Comparison of ENCODE assay signal across 1 cellular context in the genomic region with DNA sequence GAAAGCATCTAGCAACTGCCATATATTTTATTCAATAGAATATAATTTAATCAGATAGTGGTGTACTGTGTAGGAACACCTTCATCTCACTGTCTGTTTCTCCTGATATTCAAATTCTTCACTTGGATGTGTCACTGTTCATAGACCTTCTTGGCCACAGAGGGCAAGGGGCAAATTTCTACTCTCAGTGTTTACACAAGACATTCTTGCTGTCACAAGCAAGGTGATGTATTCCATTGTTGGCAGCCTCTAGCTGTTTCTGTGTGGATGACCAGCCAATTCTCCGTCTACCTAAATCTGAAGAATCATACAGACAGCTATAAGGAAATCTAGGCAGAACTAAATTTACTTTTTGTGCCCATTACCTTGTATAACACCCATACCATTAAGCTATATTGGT.
TF ChIP-seq lines count a peak whose summit lies in the region.

No MANE protein-coding gene starts in this region.

TF ChIP-seq in H1, 55 proteins besides CTCF, POLR2A, EP300 and RAD21:
- no peak for TF ChIP-seq NANOG (IDR thresholded peaks at IDR 0.05; ENCODE audit: insufficient read depth, low read depth, low read length, poor library complexity, severe bottlenecking)
- TF ChIP-seq, protein P1, sequence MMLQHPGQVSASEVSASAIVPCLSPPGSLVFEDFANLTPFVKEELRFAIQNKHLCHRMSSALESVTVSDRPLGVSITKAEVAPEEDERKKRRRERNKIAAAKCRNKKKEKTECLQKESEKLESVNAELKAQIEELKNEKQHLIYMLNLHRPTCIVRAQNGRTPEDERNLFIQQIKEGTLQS (IDR thresholded peaks at IDR 0.05; ENCODE audit: insufficient read depth, low read depth, low read length), result no peak
- TF ChIP-seq SP4 (IDR thresholded peaks at IDR 0.05; ENCODE audit: low read length), result no peak
- no peak for TF ChIP-seq CBX8 (IDR thresholded peaks at IDR 0.05; ENCODE audit: borderline replicate concordance, low read depth, low read length)
- no peak for TF ChIP-seq JUND (IDR thresholded peaks at IDR 0.05; ENCODE audit: low read length)
- TF ChIP-seq, protein P2, sequence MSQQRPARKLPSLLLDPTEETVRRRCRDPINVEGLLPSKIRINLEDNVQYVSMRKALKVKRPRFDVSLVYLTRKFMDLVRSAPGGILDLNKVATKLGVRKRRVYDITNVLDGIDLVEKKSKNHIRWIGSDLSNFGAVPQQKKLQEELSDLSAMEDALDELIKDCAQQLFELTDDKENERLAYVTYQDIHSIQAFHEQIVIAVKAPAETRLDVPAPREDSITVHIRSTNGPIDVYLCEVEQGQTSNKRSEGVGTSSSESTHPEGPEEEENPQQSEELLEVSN (IDR thresholded peaks at IDR 0.05), result no peak
- no peak for TF ChIP-seq TAF1 (IDR thresholded peaks at IDR 0.05; ENCODE audit: low read depth, low read length)
- TF ChIP-seq CBX5 (IDR thresholded peaks at IDR 0.05; ENCODE audit: low read depth, low read length), result no peak
- TF ChIP-seq TBP (IDR thresholded peaks at IDR 0.05; ENCODE audit: low read depth, low read length), result no peak
- no peak for TF ChIP-seq KDM5A (IDR thresholded peaks at IDR 0.05; ENCODE audit: low read length)
- no peak for TF ChIP-seq NRF1 (IDR thresholded peaks at IDR 0.05; ENCODE audit: low read depth, low read length)
TF ChIP-seq in H1: peak in this region for 0.
